8 cellular contexts compared by ENCODE assay signal in genomic region chr13:83077499-83077898, GRCh38.
"Had no signal": no experiment of that assay in that cellular context is flagged by ENCODE, and none has a peak within 500 bp of the region (broad histone marks: within the 10 kb centered on the region; RNA-seq: fewer than 3 reads in every experiment).

No MANE protein-coding gene starts in this region.

- ATAC-seq: GM23338, HCT116 had no signal

- H3K4me3 ChIP-seq: GM23338, HAP-1 had no signal

- H3K36me3 ChIP-seq: HAP-1 had no signal

- DNase-seq: H7, HFFc6, KG1 had no signal

- H3K9me3 ChIP-seq: HAP-1 had no signal

- H3K27ac ChIP-seq: HL-60 had no signal

- FAIRE-seq: H1 had no signal

- H3K4me2 ChIP-seq: GM23338 had no signal

- H2AFZ ChIP-seq: GM23338 had no signal
